In the genomic region with DNA sequence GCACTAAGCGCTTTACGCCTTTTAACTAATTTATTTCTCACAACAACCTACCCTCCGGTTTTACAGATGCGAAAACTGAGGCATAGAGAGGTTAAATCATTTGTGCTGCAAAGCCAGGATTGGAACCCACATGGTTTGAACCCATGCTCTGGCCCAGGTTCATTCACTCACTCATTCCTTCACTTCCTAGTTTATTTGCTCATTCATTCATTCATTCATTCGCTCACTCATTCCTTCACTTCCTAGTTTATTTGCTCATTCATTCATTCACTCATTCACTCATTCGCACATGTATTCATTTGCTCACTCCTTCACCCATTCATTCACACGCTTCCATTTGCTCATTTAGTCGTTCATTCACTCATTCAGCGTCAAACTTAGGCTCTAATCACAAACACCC, we compare ENCODE assay signal across 2 cellular contexts.
TF ChIP-seq lines count a peak whose summit lies in the region.

No MANE protein-coding gene starts in this region.

TF ChIP-seq in HepG2, 621 proteins besides CTCF, POLR2A, EP300 and RAD21:
- no peak for TF ChIP-seq TBX3 (IDR thresholded peaks at IDR 0.05; ENCODE audit: borderline replicate concordance)
- TF ChIP-seq NCOA2 (CRISPR knock-in tag; IDR thresholded peaks at IDR 0.05): no peak
- no peak for TF ChIP-seq NFIC (IDR thresholded peaks at IDR 0.05; ENCODE audit: low read length)
- TF ChIP-seq, protein P1, sequence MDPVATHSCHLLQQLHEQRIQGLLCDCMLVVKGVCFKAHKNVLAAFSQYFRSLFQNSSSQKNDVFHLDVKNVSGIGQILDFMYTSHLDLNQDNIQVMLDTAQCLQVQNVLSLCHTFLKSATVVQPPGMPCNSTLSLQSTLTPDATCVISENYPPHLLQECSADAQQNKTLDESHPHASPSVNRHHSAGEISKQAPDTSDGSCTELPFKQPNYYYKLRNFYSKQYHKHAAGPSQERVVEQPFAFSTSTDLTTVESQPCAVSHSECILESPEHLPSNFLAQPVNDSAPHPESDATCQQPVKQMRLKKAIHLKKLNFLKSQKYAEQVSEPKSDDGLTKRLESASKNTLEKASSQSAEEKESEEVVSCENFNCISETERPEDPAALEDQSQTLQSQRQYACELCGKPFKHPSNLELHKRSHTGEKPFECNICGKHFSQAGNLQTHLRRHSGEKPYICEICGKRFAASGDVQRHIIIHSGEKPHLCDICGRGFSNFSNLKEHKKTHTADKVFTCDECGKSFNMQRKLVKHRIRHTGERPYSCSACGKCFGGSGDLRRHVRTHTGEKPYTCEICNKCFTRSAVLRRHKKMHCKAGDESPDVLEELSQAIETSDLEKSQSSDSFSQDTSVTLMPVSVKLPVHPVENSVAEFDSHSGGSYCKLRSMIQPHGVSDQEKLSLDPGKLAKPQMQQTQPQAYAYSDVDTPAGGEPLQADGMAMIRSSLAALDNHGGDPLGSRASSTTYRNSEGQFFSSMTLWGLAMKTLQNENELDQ (CRISPR knock-in tag; IDR thresholded peaks at IDR 0.05; ENCODE audit: borderline replicate concordance): no peak
- peak; percentile 68; the same call in 1 of the 2 replicates for TF ChIP-seq ZNF24 (IDR thresholded peaks at IDR 0.05)
- TF ChIP-seq, protein P2, sequence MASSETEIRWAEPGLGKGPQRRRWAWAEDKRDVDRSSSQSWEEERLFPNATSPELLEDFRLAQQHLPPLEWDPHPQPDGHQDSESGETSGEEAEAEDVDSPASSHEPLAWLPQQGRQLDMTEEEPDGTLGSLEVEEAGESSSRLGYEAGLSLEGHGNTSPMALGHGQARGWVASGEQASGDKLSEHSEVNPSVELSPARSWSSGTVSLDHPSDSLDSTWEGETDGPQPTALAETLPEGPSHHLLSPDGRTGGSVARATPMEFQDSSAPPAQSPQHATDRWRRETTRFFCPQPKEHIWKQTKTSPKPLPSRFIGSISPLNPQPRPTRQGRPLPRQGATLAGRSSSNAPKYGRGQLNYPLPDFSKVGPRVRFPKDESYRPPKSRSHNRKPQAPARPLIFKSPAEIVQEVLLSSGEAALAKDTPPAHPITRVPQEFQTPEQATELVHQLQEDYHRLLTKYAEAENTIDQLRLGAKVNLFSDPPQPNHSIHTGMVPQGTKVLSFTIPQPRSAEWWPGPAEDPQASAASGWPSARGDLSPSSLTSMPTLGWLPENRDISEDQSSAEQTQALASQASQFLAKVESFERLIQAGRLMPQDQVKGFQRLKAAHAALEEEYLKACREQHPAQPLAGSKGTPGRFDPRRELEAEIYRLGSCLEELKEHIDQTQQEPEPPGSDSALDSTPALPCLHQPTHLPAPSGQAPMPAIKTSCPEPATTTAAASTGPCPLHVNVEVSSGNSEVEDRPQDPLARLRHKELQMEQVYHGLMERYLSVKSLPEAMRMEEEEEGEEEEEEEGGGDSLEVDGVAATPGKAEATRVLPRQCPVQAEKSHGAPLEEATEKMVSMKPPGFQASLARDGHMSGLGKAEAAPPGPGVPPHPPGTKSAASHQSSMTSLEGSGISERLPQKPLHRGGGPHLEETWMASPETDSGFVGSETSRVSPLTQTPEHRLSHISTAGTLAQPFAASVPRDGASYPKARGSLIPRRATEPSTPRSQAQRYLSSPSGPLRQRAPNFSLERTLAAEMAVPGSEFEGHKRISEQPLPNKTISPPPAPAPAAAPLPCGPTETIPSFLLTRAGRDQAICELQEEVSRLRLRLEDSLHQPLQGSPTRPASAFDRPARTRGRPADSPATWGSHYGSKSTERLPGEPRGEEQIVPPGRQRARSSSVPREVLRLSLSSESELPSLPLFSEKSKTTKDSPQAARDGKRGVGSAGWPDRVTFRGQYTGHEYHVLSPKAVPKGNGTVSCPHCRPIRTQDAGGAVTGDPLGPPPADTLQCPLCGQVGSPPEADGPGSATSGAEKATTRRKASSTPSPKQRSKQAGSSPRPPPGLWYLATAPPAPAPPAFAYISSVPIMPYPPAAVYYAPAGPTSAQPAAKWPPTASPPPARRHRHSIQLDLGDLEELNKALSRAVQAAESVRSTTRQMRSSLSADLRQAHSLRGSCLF (CRISPR knock-in tag; IDR thresholded peaks at IDR 0.05; ENCODE audit: borderline replicate concordance): no peak
- TF ChIP-seq, protein P3, sequence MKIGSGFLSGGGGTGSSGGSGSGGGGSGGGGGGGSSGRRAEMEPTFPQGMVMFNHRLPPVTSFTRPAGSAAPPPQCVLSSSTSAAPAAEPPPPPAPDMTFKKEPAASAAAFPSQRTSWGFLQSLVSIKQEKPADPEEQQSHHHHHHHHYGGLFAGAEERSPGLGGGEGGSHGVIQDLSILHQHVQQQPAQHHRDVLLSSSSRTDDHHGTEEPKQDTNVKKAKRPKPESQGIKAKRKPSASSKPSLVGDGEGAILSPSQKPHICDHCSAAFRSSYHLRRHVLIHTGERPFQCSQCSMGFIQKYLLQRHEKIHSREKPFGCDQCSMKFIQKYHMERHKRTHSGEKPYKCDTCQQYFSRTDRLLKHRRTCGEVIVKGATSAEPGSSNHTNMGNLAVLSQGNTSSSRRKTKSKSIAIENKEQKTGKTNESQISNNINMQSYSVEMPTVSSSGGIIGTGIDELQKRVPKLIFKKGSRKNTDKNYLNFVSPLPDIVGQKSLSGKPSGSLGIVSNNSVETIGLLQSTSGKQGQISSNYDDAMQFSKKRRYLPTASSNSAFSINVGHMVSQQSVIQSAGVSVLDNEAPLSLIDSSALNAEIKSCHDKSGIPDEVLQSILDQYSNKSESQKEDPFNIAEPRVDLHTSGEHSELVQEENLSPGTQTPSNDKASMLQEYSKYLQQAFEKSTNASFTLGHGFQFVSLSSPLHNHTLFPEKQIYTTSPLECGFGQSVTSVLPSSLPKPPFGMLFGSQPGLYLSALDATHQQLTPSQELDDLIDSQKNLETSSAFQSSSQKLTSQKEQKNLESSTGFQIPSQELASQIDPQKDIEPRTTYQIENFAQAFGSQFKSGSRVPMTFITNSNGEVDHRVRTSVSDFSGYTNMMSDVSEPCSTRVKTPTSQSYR (CRISPR knock-in tag; IDR thresholded peaks at IDR 0.05; ENCODE audit: borderline replicate concordance): no peak
- no peak for TF ChIP-seq HNF4A (CRISPR knock-in tag; IDR thresholded peaks at IDR 0.05)

TF ChIP-seq in GM12878, 131 proteins besides CTCF, POLR2A, EP300 and RAD21:
- peak; percentile 61; the same call in 1 of the 2 replicates for TF ChIP-seq ZNF24 (IDR thresholded peaks at IDR 0.05)
- TF ChIP-seq FOS (IDR thresholded peaks at IDR 0.05; ENCODE audit: borderline replicate concordance, extremely low read depth, insufficient read length): no peak
